ENCODE assay signal across 28 cellular contexts in the genomic region with DNA sequence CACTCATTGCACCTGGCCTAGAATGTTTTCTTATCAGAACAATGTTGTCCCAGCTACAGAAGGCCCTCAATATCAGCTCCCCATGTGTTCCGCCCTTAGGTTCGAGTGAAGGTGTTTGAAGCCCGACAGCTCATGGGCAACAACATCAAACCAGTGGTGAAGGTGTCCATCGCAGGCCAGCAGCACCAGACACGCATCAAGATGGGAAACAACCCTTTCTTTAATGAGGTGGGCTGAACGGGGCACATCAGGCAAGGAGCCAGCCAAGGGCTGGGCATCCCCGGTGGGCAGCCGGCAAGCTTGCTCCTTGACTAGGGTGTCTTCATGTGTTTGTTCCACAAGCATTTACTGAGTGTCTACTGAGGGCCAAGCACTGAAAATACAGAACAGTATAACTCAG. TPM values are rescaled to one million over a fixed set of nuclear protein-coding genes. Genes with fewer than 3 reads are reported as not detected.
"Had no signal": no experiment of that assay in that cellular context is flagged by ENCODE, and none has a peak within 500 bp of the region (broad histone marks: within the 10 kb centered on the region; RNA-seq: fewer than 3 reads in every experiment).

No MANE protein-coding gene starts in this region.

- H3K27me3 Mint-ChIP-seq: progenitor cell of endocrine pancreas; stimulated activated naive CD8-positive, alpha-beta T cell treated with anti-CD3 and anti-CD28 coated beads, Interleukin-15, amount 100 ng/mL, for 72 hours; type B pancreatic cell had no signal

- H3K9me3 Mint-ChIP-seq: natural killer cell; nephron; neural progenitor cell; stimulated activated memory B cell treated with anti-CD40 and anti-IgM and Interleukin-4, amounts not matched to agents 10 μg/mL and 1 μg/mL and 100 μg/mL, for 72 hours; stimulated activated naive CD8-positive, alpha-beta T cell treated with anti-CD3 and anti-CD28 coated beads, Interleukin-15, amount 100 ng/mL, for 72 hours; type B pancreatic cell had no signal

- H3K36me3 Mint-ChIP-seq: naive thymus-derived CD4-positive, alpha-beta T cell; natural killer cell; stimulated activated memory B cell treated with anti-CD40 and anti-IgM and Interleukin-4, amounts not matched to agents 10 μg/mL and 1 μg/mL and 100 μg/mL, for 72 hours; type B pancreatic cell had no signal

- H3K4me1 Mint-ChIP-seq: natural killer cell; nephron; stimulated activated memory B cell treated with anti-CD40 and anti-IgM and Interleukin-4, amounts not matched to agents 10 μg/mL and 1 μg/mL and 100 μg/mL, for 72 hours; stimulated activated naive CD8-positive, alpha-beta T cell treated with anti-CD3 and anti-CD28 coated beads, Interleukin-15, amount 100 ng/mL, for 72 hours had no signal

- DNase-seq: naive thymus-derived CD4-positive, alpha-beta T cell; natural killer cell; occipital lobe; psoas muscle; right cardiac atrium; right lobe of liver; spleen; stimulated activated CD4-positive, alpha-beta T cell treated with anti-CD3 and anti-CD28 coated beads, Interleukin-12 subunit alpha, Interleukin-12 subunit beta, amount 100 ng/mL, for 4 hours; stimulated activated CD4-positive, alpha-beta T cell treated with anti-CD3 and anti-CD28 coated beads, Interleukin-1b, Interleukin-23, amount 100 ng/mL, for 48 hours; stimulated activated CD4-positive, alpha-beta T cell treated with anti-CD3 and anti-CD28 coated beads, Interleukin-4, amount 100 ng/mL, for 1 hour; stimulated activated CD4-positive, alpha-beta T cell treated with anti-CD3 and anti-CD28 coated beads, Interleukin-4, amount 100 ng/mL, for 4 hours; stimulated activated CD8-positive, alpha-beta memory T cell treated with anti-CD3 and anti-CD28 coated beads, Interleukin-4, amount 100 ng/mL, for 48 hours; stimulated activated naive CD4-positive, alpha-beta T cell; stimulated activated naive CD8-positive, alpha-beta T cell treated with anti-CD3 and anti-CD28 coated beads, Interleukin-15, amount 100 ng/mL, for 72 hours; stimulated activated naive CD8-positive, alpha-beta T cell treated with anti-CD3 and anti-CD28 coated beads, Interleukin-15, Interleukin-2, amounts not matched to agents 100 U/mL and 50 U/mL, for 24 hours; substantia nigra; testis; tibial artery; transverse colon; upper lobe of right lung; uterus had no signal

- H3K27ac Mint-ChIP-seq: natural killer cell; nephron; neural progenitor cell; progenitor cell of endocrine pancreas; stimulated activated memory B cell treated with anti-CD40 and anti-IgM and Interleukin-4, amounts not matched to agents 10 μg/mL and 1 μg/mL and 100 μg/mL, for 72 hours; type B pancreatic cell had no signal

- ATAC-seq: naive thymus-derived CD4-positive, alpha-beta T cell; natural killer cell; psoas muscle; right cardiac atrium; right lobe of liver; stimulated activated memory B cell treated with anti-CD40 and anti-IgM and Interleukin-4, amounts not matched to agents 10 μg/mL and 1 μg/mL and 100 μg/mL, for 72 hours; stimulated activated naive CD8-positive, alpha-beta T cell treated with anti-CD3 and anti-CD28 coated beads, Interleukin-15, amount 100 ng/mL, for 72 hours; stimulated activated naive CD8-positive, alpha-beta T cell treated with anti-CD3 and anti-CD28 coated beads, Interleukin-15, Interleukin-2, amounts not matched to agents 100 U/mL and 50 U/mL, for 24 hours; upper lobe of right lung had no signal

- H3K4me3 Mint-ChIP-seq: naive thymus-derived CD4-positive, alpha-beta T cell; natural killer cell; nephron; stimulated activated memory B cell treated with anti-CD40 and anti-IgM and Interleukin-4, amounts not matched to agents 10 μg/mL and 1 μg/mL and 100 μg/mL, for 72 hours; stimulated activated naive CD8-positive, alpha-beta T cell treated with anti-CD3 and anti-CD28 coated beads, Interleukin-15, amount 100 ng/mL, for 72 hours; type B pancreatic cell had no signal

RNA-seq across cellular contexts. Expression of gene FER1L5, which starts 9.2 kb away (rescaled TPM):
- total RNA-seq: naive thymus-derived CD4-positive, alpha-beta T cell; natural killer cell; psoas muscle; right lobe of liver; smooth muscle cell; suprapubic skin; transverse colon had no signal
